ENCODE assay signal across 8 cellular contexts in the genomic region with DNA sequence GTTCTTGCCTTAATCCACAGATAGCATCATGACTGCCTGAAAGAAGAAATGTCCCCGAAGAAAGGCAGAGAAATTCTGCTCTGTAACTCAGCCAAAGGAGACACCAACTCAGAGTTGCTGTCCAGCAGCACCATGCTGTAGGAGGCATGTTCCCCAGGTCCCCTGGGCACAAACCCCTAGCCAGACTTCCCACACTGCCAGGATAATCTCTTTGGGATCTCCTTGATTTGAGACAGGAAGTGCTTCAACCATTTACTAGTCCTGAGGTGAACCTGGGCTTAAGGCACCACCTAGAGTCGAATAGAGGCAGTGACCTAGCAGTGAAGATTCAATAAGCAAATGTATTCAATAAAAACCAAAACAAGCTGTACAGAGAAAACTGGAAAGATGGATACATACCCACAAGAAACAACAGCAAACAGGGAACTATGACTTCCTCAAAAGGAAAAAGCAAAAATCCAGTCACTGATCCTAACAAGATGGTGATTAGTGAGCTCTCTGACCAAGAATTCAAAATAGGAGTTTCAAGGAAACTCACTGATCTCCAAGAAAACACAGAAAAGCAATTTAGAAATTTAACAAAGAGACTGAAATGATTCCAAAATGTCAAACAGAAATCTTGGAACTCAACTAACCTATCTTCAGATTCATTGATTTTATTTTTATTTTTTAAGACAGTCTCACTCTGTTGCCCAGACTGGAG.
A peak's percentile ranks its signal among the peaks of the same experiment; 100 is the strongest.
DNase-seq lines count a peak whose midpoint lies in the region; ATAC-seq and TF ChIP-seq lines count a peak whose summit lies in the region.

No MANE protein-coding gene starts in this region.

- DNase-seq in AML-193 (lab: John Stamatoyannopoulos, UW) (peak; percentile 52 to 64), GM13977 (ENCODE audit: low spot score) (peak; percentile 66), NCI-H526 (lab: John Stamatoyannopoulos, UW) (peak; percentile 71 to 75), iPS-NIHi11 (ENCODE audit: low spot score) (peak; percentile 57), GM19240 (ENCODE audit: insufficient read length, low spot score) (no peak), SKM-1 (lab: John Stamatoyannopoulos, UW; ENCODE audit: unreplicated experiment) (no peak)
- peak; percentile 50 to 51 for DNase-seq in activated T-cell treated with anti-CD3 and anti-CD28 coated beads, Interleukin-2, amount 50 U/mL, for 48 hours

- TF ChIP-seq CTCF in GM13977 (IDR thresholded peaks at IDR 0.05; ENCODE audit: extremely low read depth, insufficient read depth, missing control alignments): peak; percentile 60

- ATAC-seq in GM19452 (IDR thresholded peaks at IDR 0.05; ENCODE audit: unreplicated experiment): no peak

- in situ Hi-C loops in GM13977 (cut with MboI; ENCODE audit: low pct_unique_long_range_greater_than_20kb, low sequenced_read_pairs, unreplicated experiment): no loop called here

Comparison
In these comparisons a context has a peak if more than half of its experiments do, and no peak if none do; other contexts are left out.
1. DNase-seq: peak in AML-193 (2 of 2), GM13977 (single experiment), NCI-H526 (2 of 2), activated T-cell treated with anti-CD3 and anti-CD28 coated beads, Interleukin-2, amount 50 U/mL, for 48 hours (2 of 2) and iPS-NIHi11 (single experiment); none in GM19240 (single experiment) and SKM-1 (single experiment).